17 cellular contexts compared by ENCODE assay signal in genomic region chr6:15411766-15412165, GRCh38.
DNase-seq lines count a peak whose midpoint lies in the region; ATAC-seq lines count a peak whose summit lies in the region.
"Had no signal": no experiment of that assay in that cellular context is flagged by ENCODE, and none has a peak within 500 bp of the region (broad histone marks: within the 10 kb centered on the region; RNA-seq: fewer than 3 reads in every experiment).

No MANE protein-coding gene starts in this region.

- peak overlapping the region; percentile 38 to 82 for H3K4me3 Mint-ChIP-seq in activated T-cell treated with anti-CD3 and anti-CD28 coated beads, Interleukin-2, amount 50 U/mL, for 72 hours
- no peak overlapping the region for H3K4me3 Mint-ChIP-seq in dendritic cell treated with granulocyte-macrophage colony-stimulating factor and Interleukin-4, amounts not matched to agents 40 ng/mL and 50 ng/mL, for 4 days
- no peak overlapping the region for H3K4me3 Mint-ChIP-seq in stimulated activated memory B cell treated with anti-CD40 and anti-IgM and Interleukin-4, amounts not matched to agents 10 μg/mL and 1 μg/mL and 100 μg/mL, for 72 hours

- ATAC-seq in activated T-cell treated with anti-CD3 and anti-CD28 coated beads, Interleukin-2, amount 50 U/mL, for 72 hours (replicated peaks in 1 of 2): no peak
- ATAC-seq in stimulated activated memory B cell treated with anti-CD40 and anti-IgM and Interleukin-4, amounts not matched to agents 10 μg/mL and 1 μg/mL and 100 μg/mL, for 72 hours: no peak
- no peak for ATAC-seq in aorta (ENCODE audit: low FRiP score)
- no peak for ATAC-seq in GM21576 (IDR thresholded peaks at IDR 0.05; ENCODE audit: unreplicated experiment)
- ATAC-seq: sciatic nerve had no signal

- peaks cover 77% of the 10 kb centered on the region for H3K4me1 Mint-ChIP-seq in activated T-cell treated with anti-CD3 and anti-CD28 coated beads, Interleukin-2, amount 50 U/mL, for 72 hours (ENCODE audit: low read depth)
- H3K4me1 Mint-ChIP-seq in dendritic cell treated with granulocyte-macrophage colony-stimulating factor and Interleukin-4, amounts not matched to agents 40 ng/mL and 50 ng/mL, for 4 days (ENCODE audit: low read depth): peaks cover 63% of the 10 kb centered on the region
- peaks cover 54% of the 10 kb centered on the region for H3K4me1 Mint-ChIP-seq in stimulated activated memory B cell treated with anti-CD40 and anti-IgM and Interleukin-4, amounts not matched to agents 10 μg/mL and 1 μg/mL and 100 μg/mL, for 72 hours

- no peak overlapping the region for H3K4me3 ChIP-seq in aorta (ENCODE audit: low read length in 2 of 2)
- H3K4me3 ChIP-seq: vagina had no signal

- peaks cover 0 to 1% of the 10 kb centered on the region in 2 donors for H3K4me1 ChIP-seq in aorta (ENCODE audit: control insufficient read depth in 1 of 2, insufficient read depth in 2 of 2, low read length in 2 of 2)

- H3K27ac ChIP-seq in aorta (ENCODE audit: low read depth in 1 of 2, low read length in 2 of 2): no peak overlapping the region
- H3K27ac ChIP-seq: vagina had no signal

- H3K27ac Mint-ChIP-seq in activated T-cell treated with anti-CD3 and anti-CD28 coated beads, Interleukin-2, amount 50 U/mL, for 72 hours: peak overlapping the region; percentile 99
- peak overlapping the region; percentile 53 for H3K27ac Mint-ChIP-seq in dendritic cell treated with granulocyte-macrophage colony-stimulating factor and Interleukin-4, amounts not matched to agents 40 ng/mL and 50 ng/mL, for 4 days
- peak overlapping the region; percentile 59 for H3K27ac Mint-ChIP-seq in stimulated activated memory B cell treated with anti-CD40 and anti-IgM and Interleukin-4, amounts not matched to agents 10 μg/mL and 1 μg/mL and 100 μg/mL, for 72 hours

- peaks cover 25 to 31% of the 10 kb centered on the region in 2 donors for H3K36me3 Mint-ChIP-seq in activated T-cell treated with anti-CD3 and anti-CD28 coated beads, Interleukin-2, amount 50 U/mL, for 72 hours (ENCODE audit: insufficient read depth in 2 of 2)
- H3K36me3 Mint-ChIP-seq in dendritic cell treated with granulocyte-macrophage colony-stimulating factor and Interleukin-4, amounts not matched to agents 40 ng/mL and 50 ng/mL, for 4 days (ENCODE audit: low read depth): peaks cover 42% of the 10 kb centered on the region
- H3K36me3 Mint-ChIP-seq in stimulated activated memory B cell treated with anti-CD40 and anti-IgM and Interleukin-4, amounts not matched to agents 10 μg/mL and 1 μg/mL and 100 μg/mL, for 72 hours: peaks cover 28% of the 10 kb centered on the region

- no peaks in the 10 kb centered on the region for H3K9me3 ChIP-seq in aorta (ENCODE audit: control insufficient read depth, low read length)
- H3K9me3 ChIP-seq: vagina had no signal

- peaks cover 0 to 4% of the 10 kb centered on the region in 2 donors for H3K9me3 Mint-ChIP-seq in activated T-cell treated with anti-CD3 and anti-CD28 coated beads, Interleukin-2, amount 50 U/mL, for 72 hours
- H3K9me3 Mint-ChIP-seq in dendritic cell treated with granulocyte-macrophage colony-stimulating factor and Interleukin-4, amounts not matched to agents 40 ng/mL and 50 ng/mL, for 4 days: no peaks in the 10 kb centered on the region
- H3K9me3 Mint-ChIP-seq in stimulated activated memory B cell treated with anti-CD40 and anti-IgM and Interleukin-4, amounts not matched to agents 10 μg/mL and 1 μg/mL and 100 μg/mL, for 72 hours: peaks cover 2% of the 10 kb centered on the region

- no peaks in the 10 kb centered on the region for H3K27me3 Mint-ChIP-seq in activated T-cell treated with anti-CD3 and anti-CD28 coated beads, Interleukin-2, amount 50 U/mL, for 72 hours (ENCODE audit: low read depth)
- no peaks in the 10 kb centered on the region for H3K27me3 Mint-ChIP-seq in dendritic cell treated with granulocyte-macrophage colony-stimulating factor and Interleukin-4, amounts not matched to agents 40 ng/mL and 50 ng/mL, for 4 days
- H3K27me3 Mint-ChIP-seq in stimulated activated memory B cell treated with anti-CD40 and anti-IgM and Interleukin-4, amounts not matched to agents 10 μg/mL and 1 μg/mL and 100 μg/mL, for 72 hours: no peaks in the 10 kb centered on the region

- 89 to 94% methylated on average over 2 of the region's 2 CpGs for WGBS in aorta, 2 donors

- H3K27me3 ChIP-seq in aorta (ENCODE audit: control insufficient read depth in 1 of 2, insufficient read depth in 2 of 2, low read length in 1 of 2): no peaks in the 10 kb centered on the region
- H3K27me3 ChIP-seq: vagina had no signal

- H3K36me3 ChIP-seq in aorta (ENCODE audit: control insufficient read depth in 1 of 2, insufficient read depth in 2 of 2, low read length in 1 of 2): no peaks in the 10 kb centered on the region
- H3K36me3 ChIP-seq: vagina had no signal

- DNase-seq in activated T-cell treated with anti-CD3 and anti-CD28 coated beads, Interleukin-2, amount 50 U/mL, for 72 hours: no peak
- DNase-seq in activated T-cell treated with anti-CD3 and anti-CD28 coated beads, Interleukin-2, amount 50 U/mL, for 1 hour: no peak
- DNase-seq in OCI-M1 (lab: John Stamatoyannopoulos, UW): peak; percentile 65
- DNase-seq in aorta: no peak
- DNase-seq in HuH-7.5 (ENCODE audit: low spot score): no peak
- DNase-seq: activated CD4-positive, alpha-beta T cell treated with anti-CD3 and anti-CD28 coated beads for 1 hour; hippocampal formation; MV-4-11; NCI-H2029 treated with DMSO at 0.1 percent for 48 hours; nucleus accumbens; Right ventricle myocardium superior; T-helper 9 cell had no signal

- intact Hi-C loops in dendritic cell treated with granulocyte-macrophage colony-stimulating factor and Interleukin-4, amounts not matched to agents 40 ng/mL and 50 ng/mL, for 4 days (cut with micrococcal nuclease): no loop called here
- intact Hi-C loops in aorta (cut with DNase I): no loop called here

Comparison
In these comparisons a context has a peak if more than half of its experiments do, and no peak if none do; other contexts are left out.
1. H3K4me3 Mint-ChIP-seq: peak in activated T-cell treated with anti-CD3 and anti-CD28 coated beads, Interleukin-2, amount 50 U/mL, for 72 hours (2 of 2); none in dendritic cell treated with granulocyte-macrophage colony-stimulating factor and Interleukin-4, amounts not matched to agents 40 ng/mL and 50 ng/mL, for 4 days (single experiment) and stimulated activated memory B cell treated with anti-CD40 and anti-IgM and Interleukin-4, amounts not matched to agents 10 μg/mL and 1 μg/mL and 100 μg/mL, for 72 hours (single experiment).
2. Peak in every context shown above with its lines, with median percentiles within 50 percentile points of each other: H3K27ac Mint-ChIP-seq.